ENCODE assay signal across 7 cellular contexts in genomic region chr7:74023037-74023436, GRCh38. TPM values are rescaled to one million over a fixed set of nuclear protein-coding genes. Genes with fewer than 3 reads are reported as not detected.
DNase-seq lines count a peak whose midpoint lies in the region; ATAC-seq and TF ChIP-seq lines count a peak whose summit lies in the region.

No MANE protein-coding gene starts in this region.

- H3K4me1 ChIP-seq in HEK293 (ENCODE audit: control insufficient read depth, insufficient read depth, low read length): no peaks in the 10 kb centered on the region
- peaks cover 4 to 35% (median 34%) of the 10 kb centered on the region in 5 donors for H3K4me1 ChIP-seq in subcutaneous abdominal adipose tissue (ENCODE audit: control insufficient read depth in 5 of 5, insufficient read depth in 5 of 5, low read length in 5 of 5)
- no peaks in the 10 kb centered on the region for H3K4me1 ChIP-seq in colonic mucosa

- POLR2A ChIA-PET in HEK293 (lab: Yijun Ruan, JAX): no interaction called here

- H3K9me3 ChIP-seq in HEK293 (ENCODE audit: control insufficient read depth, insufficient read depth, low read depth, low read length) (no peaks in the 10 kb centered on the region), subcutaneous abdominal adipose tissue (ENCODE audit: control insufficient read depth in 5 of 5, low read length in 5 of 5) (no peaks in the 10 kb centered on the region), colonic mucosa (no peaks in the 10 kb centered on the region)

- H3K27me3 ChIP-seq in subcutaneous abdominal adipose tissue (ENCODE audit: control insufficient read depth in 5 of 5, insufficient read depth in 4 of 5, low read length in 5 of 5) (peaks cover 0 to 13% (median 4%) of the 10 kb centered on the region in 5 donors), colonic mucosa (no peaks in the 10 kb centered on the region)

- DNase-seq in UCSD-AML1 (lab: John Stamatoyannopoulos, UW; ENCODE audit: unreplicated experiment) (peak; percentile 32), left ventricle myocardium superior (peak; percentile 67), NCI-H187 treated with DMSO at 0.1 percent for 48 hours (lab: John Stamatoyannopoulos, UW) (no peak), NCI-H2227 treated with DMSO at 0.1 percent for 48 hours (lab: John Stamatoyannopoulos, UW) (no peak), colonic mucosa (no peak)

- ATAC-seq in left ventricle myocardium superior: peak; percentile 32

- H3K4me3 ChIP-seq in HEK293 (ENCODE audit: low read depth, low read length): no peak overlapping the region
- H3K4me3 ChIP-seq in subcutaneous abdominal adipose tissue (ENCODE audit: low read depth in 1 of 5, low read length in 5 of 5): peak overlapping the region in 4 of 5 donors; percentile 15 to 33 (median 24)
- H3K4me3 ChIP-seq in colonic mucosa: no peak overlapping the region

- CTCF ChIA-PET in HEK293 (lab: Yijun Ruan, JAX): no interaction called here

- intact Hi-C loops in left ventricle myocardium superior (cut with micrococcal nuclease): loop anchor here (10.0 kb wide), 1 partner anchor 148 kb away; no protein-coding TSS in a partner anchor
- intact Hi-C loops in colonic mucosa (cut with DNase I): loop anchor here (10.0 kb wide), 1 partner anchor 128 kb away; no protein-coding TSS in a partner anchor

- H3K9ac ChIP-seq in subcutaneous abdominal adipose tissue (ENCODE audit: low read length in 5 of 5) (no peak overlapping the region), colonic mucosa (ENCODE audit: low read depth in 2 of 2, low read length in 2 of 2) (no peak overlapping the region)

- H3K27ac ChIP-seq in HEK293 (ENCODE audit: extremely low read depth, low read depth, low read length) (no peak overlapping the region), subcutaneous abdominal adipose tissue (ENCODE audit: low read depth, low read length) (no peak overlapping the region), colonic mucosa (no peak overlapping the region)

- peak; percentile 44; the same call in 1 of the 2 replicates for TF ChIP-seq CTCF in HEK293 (tag by site-specific recombination; IDR thresholded peaks at IDR 0.05)
- no peak for TF ChIP-seq CTCF in colonic mucosa (IDR thresholded peaks at IDR 0.05)

- H3K36me3 ChIP-seq in HEK293 (ENCODE audit: control insufficient read depth in 2 of 2, insufficient read depth in 1 of 2, low read length in 2 of 2) (no peaks in the 10 kb centered on the region), subcutaneous abdominal adipose tissue (ENCODE audit: control insufficient read depth in 5 of 5, insufficient read depth in 5 of 5, low read length in 5 of 5) (no peaks in the 10 kb centered on the region), colonic mucosa (no peaks in the 10 kb centered on the region)

TF ChIP-seq in HEK293, 187 proteins besides CTCF, POLR2A, EP300 and RAD21 (continues in another document):
- no peak for TF ChIP-seq ZNF202 (tag by site-specific recombination; IDR thresholded peaks at IDR 0.05; ENCODE audit: borderline replicate concordance)
- no peak for TF ChIP-seq ZBTB7A (tag by site-specific recombination; IDR thresholded peaks at IDR 0.05; ENCODE audit: low read depth)
- no peak for TF ChIP-seq ZNF514 (tag by site-specific recombination; IDR thresholded peaks at IDR 0.05)
- peak; percentile 18 for TF ChIP-seq ZNF335 (tag by site-specific recombination; conservative IDR thresholded peaks at IDR 0.05)
- TF ChIP-seq ZBTB8A (tag by site-specific recombination; IDR thresholded peaks at IDR 0.05): no peak
- TF ChIP-seq ZNF560 (tag by site-specific recombination; IDR thresholded peaks at IDR 0.05; ENCODE audit: borderline replicate concordance): no peak
- TF ChIP-seq ZNF555 (tag by site-specific recombination; conservative IDR thresholded peaks at IDR 0.05): no peak
- TF ChIP-seq TSHZ1 (tag by site-specific recombination; IDR thresholded peaks at IDR 0.05; ENCODE audit: borderline replicate concordance): no peak
- TF ChIP-seq ZNF341 (tag by site-specific recombination; IDR thresholded peaks at IDR 0.05; ENCODE audit: low read depth): peak; percentile 90
- TF ChIP-seq GLIS1 (tag by site-specific recombination; IDR thresholded peaks at IDR 0.05): peak; percentile 21; the same call in 1 of the 2 replicates
- TF ChIP-seq YY1 (tag by site-specific recombination; IDR thresholded peaks at IDR 0.05): no peak
- TF ChIP-seq PATZ1 (tag by site-specific recombination; IDR thresholded peaks at IDR 0.05): peak; percentile 61
- peak; percentile 80 for TF ChIP-seq ZFHX2 (tag by site-specific recombination; conservative IDR thresholded peaks at IDR 0.05)
- TF ChIP-seq ZBTB6 (tag by site-specific recombination; IDR thresholded peaks at IDR 0.05): no peak
- TF ChIP-seq ZNF600 (tag by site-specific recombination; IDR thresholded peaks at IDR 0.05): peak; percentile 81
- TF ChIP-seq ZSCAN18 (tag by site-specific recombination; IDR thresholded peaks at IDR 0.05): no peak
- no peak for TF ChIP-seq ZNF624 (tag by site-specific recombination; IDR thresholded peaks at IDR 0.05)
- TF ChIP-seq ZBTB20 (tag by site-specific recombination; IDR thresholded peaks at IDR 0.05): no peak
- no peak for TF ChIP-seq ZNF544 (tag by site-specific recombination; IDR thresholded peaks at IDR 0.05)
- peak; percentile 43 for TF ChIP-seq GLIS2 (tag by site-specific recombination; IDR thresholded peaks at IDR 0.05)

RNA-seq across cellular contexts. Expression of gene ELN, which starts 4.9 kb away (rescaled TPM):
- 29.0 TPM for total RNA-seq in left ventricle myocardium superior
- 10 to 100 TPM in 1 of 2 donors, 1 to 10 TPM in 1; 6.9 to 12.6 TPM for total RNA-seq in colonic mucosa

Comparison
In these comparisons a context has a peak if more than half of its experiments do, and no peak if none do; other contexts are left out.
1. H3K4me3 ChIP-seq: peak in subcutaneous abdominal adipose tissue (4 of 5); none in HEK293 (single experiment) and colonic mucosa (single experiment).
2. DNase-seq: peak in UCSD-AML1 (single experiment) and left ventricle myocardium superior (single experiment); none in NCI-H187 treated with DMSO at 0.1 percent for 48 hours (single experiment), NCI-H2227 treated with DMSO at 0.1 percent for 48 hours (single experiment) and colonic mucosa (single experiment).